ENCODE assay signal across 8 cellular contexts in genomic region chr12:26195641-26196423, GRCh38.
DNase-seq lines count a peak whose midpoint lies in the region; ATAC-seq and TF ChIP-seq lines count a peak whose summit lies in the region.

No MANE protein-coding gene starts in this region.

- ATAC-seq in GM19043 (IDR thresholded peaks at IDR 0.05; ENCODE audit: low read depth, unreplicated experiment): peak; percentile 58

- H3K4me3 ChIP-seq in AG10803 (ENCODE audit: low read length) (peak overlapping the region; percentile 63), retinal pigment epithelial cell (ENCODE audit: low read length) (peak overlapping the region; percentile 59)

- DNase-seq in AG10803 (ENCODE audit: low read depth) (peak; percentile 40), NCI-H1105 treated with DMSO at 0.1 percent for 48 hours (lab: John Stamatoyannopoulos, UW) (peak; percentile 30), brain pericyte (ENCODE audit: low read depth, low spot score) (peak; percentile 22), iPS-NIHi11 (ENCODE audit: low spot score) (peak; percentile 50), retinal pigment epithelial cell (ENCODE audit: low read depth) (no peak), Kasumi-1 (lab: John Stamatoyannopoulos, UW) (no peak), NCI-H2227 treated with DMSO at 0.1 percent for 48 hours (lab: John Stamatoyannopoulos, UW) (no peak)

- TF ChIP-seq CTCF in AG10803 (conservative IDR thresholded peaks at IDR 0.05; ENCODE audit: low read length) (no peak), retinal pigment epithelial cell (conservative IDR thresholded peaks at IDR 0.05; ENCODE audit: low read depth, low read length) (no peak)

Comparison
In these comparisons a context has a peak if more than half of its experiments do, and no peak if none do; other contexts are left out.
1. DNase-seq: peak in AG10803 (single experiment), NCI-H1105 treated with DMSO at 0.1 percent for 48 hours (single experiment), brain pericyte (single experiment) and iPS-NIHi11 (single experiment); none in retinal pigment epithelial cell (single experiment), Kasumi-1 (0 of 2) and NCI-H2227 treated with DMSO at 0.1 percent for 48 hours (single experiment).